ENCODE assay signal across 1 cellular context in the genomic region with DNA sequence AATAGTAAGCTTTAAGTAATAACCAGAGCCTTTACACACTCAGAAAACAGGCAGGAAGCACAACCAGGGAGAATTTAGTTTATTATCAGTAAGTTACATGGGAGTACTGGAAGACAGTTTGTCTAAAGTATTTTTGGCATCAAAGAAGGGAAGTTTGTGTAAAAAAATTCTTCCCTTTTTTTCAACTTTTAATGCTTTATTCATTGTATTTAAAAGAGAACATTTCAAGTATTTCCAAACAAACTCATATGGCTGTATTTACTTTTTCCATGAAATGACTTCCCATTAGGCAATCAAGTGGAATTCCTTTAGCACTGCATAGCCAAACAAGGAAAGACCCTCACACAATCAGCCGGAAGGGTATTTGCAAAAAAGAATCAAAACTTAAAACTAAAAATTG.
A peak's percentile ranks its signal among the peaks of the same experiment; 100 is the strongest.
TF ChIP-seq lines count a peak whose summit lies in the region.

No MANE protein-coding gene starts in this region.

TF ChIP-seq in HepG2, 621 proteins besides CTCF, POLR2A, EP300 and RAD21 (continued from another document and continues in another):
- TF ChIP-seq ZNF30 (CRISPR knock-in tag; IDR thresholded peaks at IDR 0.05) = no peak
- no peak for TF ChIP-seq HMGA1 (CRISPR knock-in tag; conservative IDR thresholded peaks at IDR 0.05)
- TF ChIP-seq, protein P1, sequence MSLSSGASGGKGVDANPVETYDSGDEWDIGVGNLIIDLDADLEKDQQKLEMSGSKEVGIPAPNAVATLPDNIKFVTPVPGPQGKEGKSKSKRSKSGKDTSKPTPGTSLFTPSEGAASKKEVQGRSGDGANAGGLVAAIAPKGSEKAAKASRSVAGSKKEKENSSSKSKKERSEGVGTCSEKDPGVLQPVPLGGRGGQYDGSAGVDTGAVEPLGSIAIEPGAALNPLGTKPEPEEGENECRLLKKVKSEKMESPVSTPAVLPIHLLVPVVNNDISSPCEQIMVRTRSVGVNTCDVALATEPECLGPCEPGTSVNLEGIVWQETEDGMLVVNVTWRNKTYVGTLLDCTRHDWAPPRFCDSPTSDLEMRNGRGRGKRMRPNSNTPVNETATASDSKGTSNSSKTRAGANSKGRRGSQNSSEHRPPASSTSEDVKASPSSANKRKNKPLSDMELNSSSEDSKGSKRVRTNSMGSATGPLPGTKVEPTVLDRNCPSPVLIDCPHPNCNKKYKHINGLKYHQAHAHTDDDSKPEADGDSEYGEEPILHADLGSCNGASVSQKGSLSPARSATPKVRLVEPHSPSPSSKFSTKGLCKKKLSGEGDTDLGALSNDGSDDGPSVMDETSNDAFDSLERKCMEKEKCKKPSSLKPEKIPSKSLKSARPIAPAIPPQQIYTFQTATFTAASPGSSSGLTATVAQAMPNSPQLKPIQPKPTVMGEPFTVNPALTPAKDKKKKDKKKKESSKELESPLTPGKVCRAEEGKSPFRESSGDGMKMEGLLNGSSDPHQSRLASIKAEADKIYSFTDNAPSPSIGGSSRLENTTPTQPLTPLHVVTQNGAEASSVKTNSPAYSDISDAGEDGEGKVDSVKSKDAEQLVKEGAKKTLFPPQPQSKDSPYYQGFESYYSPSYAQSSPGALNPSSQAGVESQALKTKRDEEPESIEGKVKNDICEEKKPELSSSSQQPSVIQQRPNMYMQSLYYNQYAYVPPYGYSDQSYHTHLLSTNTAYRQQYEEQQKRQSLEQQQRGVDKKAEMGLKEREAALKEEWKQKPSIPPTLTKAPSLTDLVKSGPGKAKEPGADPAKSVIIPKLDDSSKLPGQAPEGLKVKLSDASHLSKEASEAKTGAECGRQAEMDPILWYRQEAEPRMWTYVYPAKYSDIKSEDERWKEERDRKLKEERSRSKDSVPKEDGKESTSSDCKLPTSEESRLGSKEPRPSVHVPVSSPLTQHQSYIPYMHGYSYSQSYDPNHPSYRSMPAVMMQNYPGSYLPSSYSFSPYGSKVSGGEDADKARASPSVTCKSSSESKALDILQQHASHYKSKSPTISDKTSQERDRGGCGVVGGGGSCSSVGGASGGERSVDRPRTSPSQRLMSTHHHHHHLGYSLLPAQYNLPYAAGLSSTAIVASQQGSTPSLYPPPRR (CRISPR knock-in tag; IDR thresholded peaks at IDR 0.05; ENCODE audit: borderline replicate concordance) = no peak
- TF ChIP-seq, protein P2, sequence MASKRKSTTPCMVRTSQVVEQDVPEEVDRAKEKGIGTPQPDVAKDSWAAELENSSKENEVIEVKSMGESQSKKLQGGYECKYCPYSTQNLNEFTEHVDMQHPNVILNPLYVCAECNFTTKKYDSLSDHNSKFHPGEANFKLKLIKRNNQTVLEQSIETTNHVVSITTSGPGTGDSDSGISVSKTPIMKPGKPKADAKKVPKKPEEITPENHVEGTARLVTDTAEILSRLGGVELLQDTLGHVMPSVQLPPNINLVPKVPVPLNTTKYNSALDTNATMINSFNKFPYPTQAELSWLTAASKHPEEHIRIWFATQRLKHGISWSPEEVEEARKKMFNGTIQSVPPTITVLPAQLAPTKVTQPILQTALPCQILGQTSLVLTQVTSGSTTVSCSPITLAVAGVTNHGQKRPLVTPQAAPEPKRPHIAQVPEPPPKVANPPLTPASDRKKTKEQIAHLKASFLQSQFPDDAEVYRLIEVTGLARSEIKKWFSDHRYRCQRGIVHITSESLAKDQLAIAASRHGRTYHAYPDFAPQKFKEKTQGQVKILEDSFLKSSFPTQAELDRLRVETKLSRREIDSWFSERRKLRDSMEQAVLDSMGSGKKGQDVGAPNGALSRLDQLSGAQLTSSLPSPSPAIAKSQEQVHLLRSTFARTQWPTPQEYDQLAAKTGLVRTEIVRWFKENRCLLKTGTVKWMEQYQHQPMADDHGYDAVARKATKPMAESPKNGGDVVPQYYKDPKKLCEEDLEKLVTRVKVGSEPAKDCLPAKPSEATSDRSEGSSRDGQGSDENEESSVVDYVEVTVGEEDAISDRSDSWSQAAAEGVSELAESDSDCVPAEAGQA (IDR thresholded peaks at IDR 0.05; ENCODE audit: low read depth) = no peak
- TF ChIP-seq, protein P2 (CRISPR knock-in tag; IDR thresholded peaks at IDR 0.05; ENCODE audit: borderline replicate concordance) = no peak
- peak; percentile 72 for TF ChIP-seq TCF7 (IDR thresholded peaks at IDR 0.05; ENCODE audit: low read depth)
- no peak for TF ChIP-seq PRDM10 (CRISPR knock-in tag; IDR thresholded peaks at IDR 0.05; ENCODE audit: low read depth)
- no peak for TF ChIP-seq ZNF382 (CRISPR knock-in tag; IDR thresholded peaks at IDR 0.05; ENCODE audit: borderline replicate concordance)
- TF ChIP-seq ZNF773 (CRISPR knock-in tag; IDR thresholded peaks at IDR 0.05; ENCODE audit: borderline replicate concordance) = no peak
- TF ChIP-seq PLRG1 (conservative IDR thresholded peaks at IDR 0.05) = no peak
- no peak for TF ChIP-seq ZSCAN21 (CRISPR knock-in tag; IDR thresholded peaks at IDR 0.05; ENCODE audit: borderline replicate concordance)
- no peak for TF ChIP-seq KDM5B (CRISPR knock-in tag; IDR thresholded peaks at IDR 0.05; ENCODE audit: borderline replicate concordance)
- no peak for TF ChIP-seq ZNF605 (CRISPR knock-in tag; IDR thresholded peaks at IDR 0.05)
- no peak for TF ChIP-seq NFKBIZ (CRISPR knock-in tag; IDR thresholded peaks at IDR 0.05)
- TF ChIP-seq SOX13 (IDR thresholded peaks at IDR 0.05) = 0 out of 2 replicates have a peak, but pooled peaks have one; percentile 18
- TF ChIP-seq SOX13 (CRISPR knock-in tag; conservative IDR thresholded peaks at IDR 0.05 in 1 of 2, IDR thresholded peaks at IDR 0.05 in 1 of 2) = peak in 1 of 2 experiments; percentile 84; a peak in 2 of 4 replicates
- TF ChIP-seq BHLHE40 (IDR thresholded peaks at IDR 0.05; ENCODE audit: low read length) = no peak
- no peak for TF ChIP-seq ZNF331 (CRISPR knock-in tag; IDR thresholded peaks at IDR 0.05)
- TF ChIP-seq, protein P3, sequence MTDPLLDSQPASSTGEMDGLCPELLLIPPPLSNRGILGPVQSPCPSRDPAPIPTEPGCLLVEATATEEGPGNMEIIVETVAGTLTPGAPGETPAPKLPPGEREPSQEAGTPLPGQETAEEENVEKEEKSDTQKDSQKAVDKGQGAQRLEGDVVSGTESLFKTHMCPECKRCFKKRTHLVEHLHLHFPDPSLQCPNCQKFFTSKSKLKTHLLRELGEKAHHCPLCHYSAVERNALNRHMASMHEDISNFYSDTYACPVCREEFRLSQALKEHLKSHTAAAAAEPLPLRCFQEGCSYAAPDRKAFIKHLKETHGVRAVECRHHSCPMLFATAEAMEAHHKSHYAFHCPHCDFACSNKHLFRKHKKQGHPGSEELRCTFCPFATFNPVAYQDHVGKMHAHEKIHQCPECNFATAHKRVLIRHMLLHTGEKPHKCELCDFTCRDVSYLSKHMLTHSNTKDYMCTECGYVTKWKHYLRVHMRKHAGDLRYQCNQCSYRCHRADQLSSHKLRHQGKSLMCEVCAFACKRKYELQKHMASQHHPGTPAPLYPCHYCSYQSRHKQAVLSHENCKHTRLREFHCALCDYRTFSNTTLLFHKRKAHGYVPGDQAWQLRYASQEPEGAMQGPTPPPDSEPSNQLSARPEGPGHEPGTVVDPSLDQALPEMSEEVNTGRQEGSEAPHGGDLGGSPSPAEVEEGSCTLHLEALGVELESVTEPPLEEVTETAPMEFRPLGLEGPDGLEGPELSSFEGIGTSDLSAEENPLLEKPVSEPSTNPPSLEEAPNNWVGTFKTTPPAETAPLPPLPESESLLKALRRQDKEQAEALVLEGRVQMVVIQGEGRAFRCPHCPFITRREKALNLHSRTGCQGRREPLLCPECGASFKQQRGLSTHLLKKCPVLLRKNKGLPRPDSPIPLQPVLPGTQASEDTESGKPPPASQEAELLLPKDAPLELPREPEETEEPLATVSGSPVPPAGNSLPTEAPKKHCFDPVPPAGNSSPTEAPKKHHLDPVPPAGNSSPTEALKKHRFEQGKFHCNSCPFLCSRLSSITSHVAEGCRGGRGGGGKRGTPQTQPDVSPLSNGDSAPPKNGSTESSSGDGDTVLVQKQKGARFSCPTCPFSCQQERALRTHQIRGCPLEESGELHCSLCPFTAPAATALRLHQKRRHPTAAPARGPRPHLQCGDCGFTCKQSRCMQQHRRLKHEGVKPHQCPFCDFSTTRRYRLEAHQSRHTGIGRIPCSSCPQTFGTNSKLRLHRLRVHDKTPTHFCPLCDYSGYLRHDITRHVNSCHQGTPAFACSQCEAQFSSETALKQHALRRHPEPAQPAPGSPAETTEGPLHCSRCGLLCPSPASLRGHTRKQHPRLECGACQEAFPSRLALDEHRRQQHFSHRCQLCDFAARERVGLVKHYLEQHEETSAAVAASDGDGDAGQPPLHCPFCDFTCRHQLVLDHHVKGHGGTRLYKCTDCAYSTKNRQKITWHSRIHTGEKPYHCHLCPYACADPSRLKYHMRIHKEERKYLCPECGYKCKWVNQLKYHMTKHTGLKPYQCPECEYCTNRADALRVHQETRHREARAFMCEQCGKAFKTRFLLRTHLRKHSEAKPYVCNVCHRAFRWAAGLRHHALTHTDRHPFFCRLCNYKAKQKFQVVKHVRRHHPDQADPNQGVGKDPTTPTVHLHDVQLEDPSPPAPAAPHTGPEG (CRISPR knock-in tag; IDR thresholded peaks at IDR 0.05) = no peak
- TF ChIP-seq TAF15 (IDR thresholded peaks at IDR 0.05; ENCODE audit: low read depth, low read length, poor library complexity, severe bottlenecking) = no peak
- TF ChIP-seq NR1H2 (CRISPR knock-in tag; IDR thresholded peaks at IDR 0.05; ENCODE audit: borderline replicate concordance, low read depth) = no peak
- TF ChIP-seq, protein P4, sequence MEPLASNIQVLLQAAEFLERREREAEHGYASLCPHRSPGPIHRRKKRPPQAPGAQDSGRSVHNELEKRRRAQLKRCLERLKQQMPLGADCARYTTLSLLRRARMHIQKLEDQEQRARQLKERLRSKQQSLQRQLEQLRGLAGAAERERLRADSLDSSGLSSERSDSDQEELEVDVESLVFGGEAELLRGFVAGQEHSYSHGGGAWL (CRISPR knock-in tag; IDR thresholded peaks at IDR 0.05) = no peak
- TF ChIP-seq ZNF326 (CRISPR knock-in tag; IDR thresholded peaks at IDR 0.05; ENCODE audit: borderline replicate concordance) = no peak
- TF ChIP-seq ZSCAN31 (CRISPR knock-in tag; IDR thresholded peaks at IDR 0.05; ENCODE audit: low read depth) = no peak
